1 cellular context compared by ENCODE assay signal in genomic region chr16:59478806-59479205, GRCh38.
TF ChIP-seq lines count a peak whose summit lies in the region.

No MANE protein-coding gene starts in this region.

TF ChIP-seq in IMR-90, 13 proteins besides CTCF, POLR2A, EP300 and RAD21 (continued from another document):
- TF ChIP-seq CEBPB (IDR thresholded peaks at IDR 0.05; ENCODE audit: low read depth, low read length) (no peak), USF2 (IDR thresholded peaks at IDR 0.05; ENCODE audit: low read depth, low read length) (no peak), CHD1 (IDR thresholded peaks at IDR 0.05; ENCODE audit: low read depth, low read length) (no peak), FOS (IDR thresholded peaks at IDR 0.05; ENCODE audit: low read depth, low read length) (no peak), MAZ (IDR thresholded peaks at IDR 0.05; ENCODE audit: borderline replicate concordance, low read depth, low read length) (no peak)
